Comparison of ENCODE assay signal across 1 cellular context in the genomic region with DNA sequence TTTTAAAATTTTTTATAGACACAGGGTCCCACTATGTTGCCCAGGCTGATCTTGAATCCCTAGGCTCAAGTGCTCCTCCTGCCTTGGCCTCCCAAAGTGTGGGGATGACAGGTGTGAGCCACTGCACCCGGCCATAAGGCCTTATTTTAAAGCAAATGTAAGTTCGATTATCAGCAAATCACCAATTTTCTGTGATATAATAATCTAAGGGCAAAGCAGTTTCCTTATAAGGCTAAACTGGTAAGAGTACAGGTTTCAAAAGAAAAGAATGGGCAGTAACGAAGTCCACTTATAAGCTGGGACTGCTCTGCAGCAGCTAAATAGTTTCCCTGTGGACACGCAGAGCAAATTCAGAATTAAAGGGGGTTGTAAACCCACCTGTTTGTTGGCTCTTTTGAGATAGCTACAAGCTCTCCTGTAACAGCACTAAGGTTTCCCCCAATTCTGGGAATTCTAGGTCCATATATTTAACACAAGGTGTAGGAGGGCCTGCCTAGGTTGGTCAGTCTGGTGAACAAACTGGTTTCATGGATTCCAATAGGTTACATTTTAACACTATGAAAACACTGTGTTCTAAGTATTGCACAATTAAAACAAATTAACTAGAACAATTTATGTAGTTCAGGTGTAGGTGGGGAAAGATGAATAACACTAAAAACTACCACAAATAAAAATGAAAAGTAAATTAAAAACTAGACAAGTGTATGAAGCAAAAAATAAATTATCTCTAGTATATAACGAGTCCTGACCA.
TF ChIP-seq lines count a peak whose summit lies in the region.

No MANE protein-coding gene starts in this region.

TF ChIP-seq in HepG2, 621 proteins besides CTCF, POLR2A, EP300 and RAD21 (continued from another document):
- TF ChIP-seq, protein P1, sequence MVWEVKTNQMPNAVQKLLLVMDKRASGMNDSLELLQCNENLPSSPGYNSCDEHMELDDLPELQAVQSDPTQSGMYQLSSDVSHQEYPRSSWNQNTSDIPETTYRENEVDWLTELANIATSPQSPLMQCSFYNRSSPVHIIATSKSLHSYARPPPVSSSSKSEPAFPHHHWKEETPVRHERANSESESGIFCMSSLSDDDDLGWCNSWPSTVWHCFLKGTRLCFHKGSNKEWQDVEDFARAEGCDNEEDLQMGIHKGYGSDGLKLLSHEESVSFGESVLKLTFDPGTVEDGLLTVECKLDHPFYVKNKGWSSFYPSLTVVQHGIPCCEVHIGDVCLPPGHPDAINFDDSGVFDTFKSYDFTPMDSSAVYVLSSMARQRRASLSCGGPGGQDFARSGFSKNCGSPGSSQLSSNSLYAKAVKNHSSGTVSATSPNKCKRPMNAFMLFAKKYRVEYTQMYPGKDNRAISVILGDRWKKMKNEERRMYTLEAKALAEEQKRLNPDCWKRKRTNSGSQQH (CRISPR knock-in tag; IDR thresholded peaks at IDR 0.05; ENCODE audit: low read depth) = no peak
- no peak for TF ChIP-seq RBM39 (IDR thresholded peaks at IDR 0.05; ENCODE audit: low read depth, low read length, poor library complexity, severe bottlenecking)
- TF ChIP-seq, protein P2, sequence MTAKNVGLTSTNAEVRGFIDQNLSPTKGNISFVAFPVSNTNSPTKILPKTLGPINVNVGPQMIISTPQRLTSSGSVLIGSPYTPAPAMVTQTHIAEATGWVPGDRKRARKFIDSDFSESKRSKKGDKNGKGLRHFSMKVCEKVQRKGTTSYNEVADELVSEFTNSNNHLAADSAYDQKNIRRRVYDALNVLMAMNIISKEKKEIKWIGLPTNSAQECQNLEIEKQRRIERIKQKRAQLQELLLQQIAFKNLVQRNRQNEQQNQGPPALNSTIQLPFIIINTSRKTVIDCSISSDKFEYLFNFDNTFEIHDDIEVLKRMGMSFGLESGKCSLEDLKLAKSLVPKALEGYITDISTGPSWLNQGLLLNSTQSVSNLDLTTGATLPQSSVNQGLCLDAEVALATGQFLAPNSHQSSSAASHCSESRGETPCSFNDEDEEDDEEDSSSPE (CRISPR knock-in tag; IDR thresholded peaks at IDR 0.05) = no peak
TF ChIP-seq in HepG2: peak in this region for 24.
